8 cellular contexts compared by ENCODE assay signal in genomic region chr7:151057989-151058765, GRCh38. TPM values are rescaled to one million over a fixed set of nuclear protein-coding genes. Genes with fewer than 3 reads are reported as not detected.
DNase-seq lines count a peak whose midpoint lies in the region; ATAC-seq and TF ChIP-seq lines count a peak whose summit lies in the region.

No MANE protein-coding gene starts in this region.

- no peak for TF ChIP-seq CTCF in epithelial cell of proximal tubule (conservative IDR thresholded peaks at IDR 0.05; ENCODE audit: low read depth, low read length)

- no peak; the same call in 1 of the 2 replicates for TF ChIP-seq EP300 in Ishikawa (IDR thresholded peaks at IDR 0.05; ENCODE audit: borderline replicate concordance)

- DNase-seq in DMS153 treated with DMSO at 0.1 percent for 48 hours (lab: John Stamatoyannopoulos, UW; ENCODE audit: unreplicated experiment), result peak; percentile 98
- peak; percentile 98 for DNase-seq in OCI-M2 (lab: John Stamatoyannopoulos, UW; ENCODE audit: unreplicated experiment)
- peak; percentile 96 for DNase-seq in activated T-cell treated with anti-CD3 and anti-CD28 coated beads, Interleukin-2, amount 50 U/mL, for 1 hour
- DNase-seq in epithelial cell of proximal tubule (ENCODE audit: low read depth), result peak; percentile 95
- peak; percentile 99 for DNase-seq in mucosa of gallbladder (ENCODE audit: low spot score)
- peak; percentile 93 for DNase-seq in stimulated activated CD8-positive, alpha-beta memory T cell treated with anti-CD3 and anti-CD28 coated beads, Interleukin-4, amount 100 ng/mL, for 24 hours (ENCODE audit: low read depth)

- TF ChIP-seq RAD21 in Ishikawa (IDR thresholded peaks at IDR 0.05; ENCODE audit: low read depth), result no peak

- peak; percentile 87 for ATAC-seq in GM21619 (IDR thresholded peaks at IDR 0.05; ENCODE audit: unreplicated experiment)

- peak overlapping the region; percentile 71 for H3K4me3 ChIP-seq in epithelial cell of proximal tubule (ENCODE audit: low read depth, low read length)

TF ChIP-seq in Ishikawa, 13 proteins besides CTCF, POLR2A, EP300 and RAD21:
- peak; percentile 48 for TF ChIP-seq TAF1 (IDR thresholded peaks at IDR 0.05; ENCODE audit: low read depth)
- no peak for TF ChIP-seq REST (IDR thresholded peaks at IDR 0.05; ENCODE audit: low read depth)
- no peak for TF ChIP-seq CEBPB (IDR thresholded peaks at IDR 0.05)
- TF ChIP-seq EGR1 (IDR thresholded peaks at IDR 0.05), result no peak
- no peak for TF ChIP-seq FOXM1 (IDR thresholded peaks at IDR 0.05; ENCODE audit: borderline replicate concordance, low read depth)
- TF ChIP-seq USF1 (IDR thresholded peaks at IDR 0.05), result peak; percentile 57
- TF ChIP-seq YY1 (IDR thresholded peaks at IDR 0.05; ENCODE audit: low read depth), result peak; percentile 66; the same call in 1 of the 2 replicates
- TF ChIP-seq TCF12 (IDR thresholded peaks at IDR 0.05; ENCODE audit: low read depth), result peak; percentile 70
- TF ChIP-seq TEAD4 (IDR thresholded peaks at IDR 0.05), result peak; percentile 25
- peak; percentile 28; the same call in 1 of the 2 replicates for TF ChIP-seq CREB1 (IDR thresholded peaks at IDR 0.05; ENCODE audit: low read depth)
- peak; percentile 91; the same call in 1 of the 2 replicates for TF ChIP-seq ZBTB7A (IDR thresholded peaks at IDR 0.05; ENCODE audit: low read depth)
- peak; percentile 37; the same call in 1 of the 2 replicates for TF ChIP-seq NFIC (IDR thresholded peaks at IDR 0.05)
- TF ChIP-seq MAX (IDR thresholded peaks at IDR 0.05), result peak; percentile 49; the same call in 1 of the 2 replicates

RNA-seq across cellular contexts. Expression of gene CDK5, which starts 0.5 kb away (rescaled TPM):
- total RNA-seq in epithelial cell of proximal tubule, result 19.3 and 21.1 TPM in 2 replicates
- total RNA-seq in mucosa of gallbladder, result 15.9 TPM

RNA-seq across cellular contexts. Expression of gene SLC4A2, which starts 1.2 kb away (rescaled TPM):
- total RNA-seq in epithelial cell of proximal tubule (115 and 164 TPM in 2 replicates), mucosa of gallbladder (193 TPM)

RNA-seq across cellular contexts. Expression of gene ASIC3, which starts 9.8 kb away (rescaled TPM):
- total RNA-seq in epithelial cell of proximal tubule (2.5 TPM in 1 of 2 replicates, not detected in the other), mucosa of gallbladder (4.4 TPM)

RNA-seq across cellular contexts. Expression of gene FASTK, which starts 22.4 kb away (rescaled TPM):
- total RNA-seq in epithelial cell of proximal tubule (61.2 and 89.8 TPM in 2 replicates), mucosa of gallbladder (121 TPM)

RNA-seq across cellular contexts. Expression of gene TMUB1, which starts 25.1 kb away (rescaled TPM):
- total RNA-seq in epithelial cell of proximal tubule, result 73.7 and 94.9 TPM in 2 replicates
- 69.1 TPM for total RNA-seq in mucosa of gallbladder

Comparison
In these comparisons a context has a peak if more than half of its experiments do, and no peak if none do; other contexts are left out.
1. Peak in every context shown above with its lines: DNase-seq, ATAC-seq and H3K4me3 ChIP-seq.